In genomic region chr7:82598958-82599357, GRCh38 we compare ENCODE assay signal across 18 cellular contexts.
DNase-seq lines count a peak whose midpoint lies in the region; ATAC-seq and TF ChIP-seq lines count a peak whose summit lies in the region.
"Had no signal": no experiment of that assay in that cellular context is flagged by ENCODE, and none has a peak within 500 bp of the region (broad histone marks: within the 10 kb centered on the region; RNA-seq: fewer than 3 reads in every experiment).

No MANE protein-coding gene starts in this region.

- no CpG with 5 or more reads among the region's 1 CpG for WGBS in trophoblast cell (ENCODE audit: extremely low coverage, insufficient coverage, insufficient read length)

- H3K4me2 ChIP-seq in trophoblast cell (ENCODE audit: low read length) = no peak overlapping the region

- no peak overlapping the region for H3K9ac ChIP-seq in trophoblast cell (ENCODE audit: low read length)

- no peak overlapping the region for H2AK5ac ChIP-seq in trophoblast cell (ENCODE audit: low read length)

- in situ Hi-C loops in brain microvascular endothelial cell (cut with HindIII; ENCODE audit: low pct_ligation_motif_present, low sequenced_read_pairs) = no loop called here

- no peak overlapping the region for H3K18ac ChIP-seq in trophoblast cell (ENCODE audit: low read length)

- H3K79me1 ChIP-seq in trophoblast cell (ENCODE audit: low read length) = no peaks in the 10 kb centered on the region

- H3K23ac ChIP-seq in trophoblast cell (ENCODE audit: low read length) = no peak overlapping the region

- no peak overlapping the region for H4K91ac ChIP-seq in trophoblast cell (ENCODE audit: low read depth, low read length)

- H3K27me3 ChIP-seq in ACC112 (ENCODE audit: insufficient read depth, low read length) (no peaks in the 10 kb centered on the region), brain microvascular endothelial cell (replicated peaks) (no peaks in the 10 kb centered on the region), trophoblast cell (ENCODE audit: insufficient read depth, low read length) (no peaks in the 10 kb centered on the region)
- H3K27me3 ChIP-seq: transverse colon had no signal

- H4K12ac ChIP-seq in trophoblast cell (ENCODE audit: low read depth, low read length) = no peak overlapping the region

- H4K8ac ChIP-seq in trophoblast cell (ENCODE audit: low read depth, low read length) = no peak overlapping the region

- H3K36me3 ChIP-seq in ACC112 (ENCODE audit: insufficient read depth, low read length) (no peaks in the 10 kb centered on the region), brain microvascular endothelial cell (replicated peaks) (no peaks in the 10 kb centered on the region), trophoblast cell (ENCODE audit: control insufficient read depth in 1 of 2, insufficient read depth in 2 of 2, low read length in 2 of 2) (no peaks in the 10 kb centered on the region)
- H3K36me3 ChIP-seq: transverse colon had no signal

- H3K4me1 ChIP-seq in ACC112 (ENCODE audit: control insufficient read depth, insufficient read depth, low read length, unreplicated experiment) (peaks cover 16% of the 10 kb centered on the region), trophoblast cell (ENCODE audit: control insufficient read depth in 1 of 2, insufficient read depth in 2 of 2, low read length in 2 of 2) (no peaks in the 10 kb centered on the region)
- H3K4me1 ChIP-seq: transverse colon had no signal

- H2BK12ac ChIP-seq in trophoblast cell (ENCODE audit: low read length) = no peak overlapping the region

- H2AFZ ChIP-seq in ACC112 (ENCODE audit: low read length, unreplicated experiment) = no peak overlapping the region
- no peak overlapping the region for H2AFZ ChIP-seq in trophoblast cell (ENCODE audit: insufficient read depth, low read length, poor library complexity)

- no peak for ATAC-seq in GM19452 (IDR thresholded peaks at IDR 0.05; ENCODE audit: unreplicated experiment)
- ATAC-seq: activated T-cell treated with anti-CD3 and anti-CD28 coated beads, Interleukin-2, amount 50 U/mL, for 72 hours; left cardiac atrium; stimulated activated effector memory CD8-positive, alpha-beta T cell treated with anti-CD3 and anti-CD28 coated beads, Interleukin-12 subunit alpha, Interleukin-12 subunit beta, amount 100 ng/mL, for 72 hours had no signal

- DNase-seq in H4 (ENCODE audit: low spot score) (peak; percentile 21), brain microvascular endothelial cell (peak; percentile 69), iris pigment epithelial cell (ENCODE audit: low read depth) (peak; percentile 92), DMS79 (lab: John Stamatoyannopoulos, UW) (no peak), DMS53 treated with DMSO at 0.1 percent for 48 hours (lab: John Stamatoyannopoulos, UW; ENCODE audit: unreplicated experiment) (no peak), trophoblast cell (no peak)
- DNase-seq: activated CD4-positive, alpha-beta memory T cell treated with anti-CD3 and anti-CD28 coated beads for 36 hours; activated naive CD8-positive, alpha-beta T cell treated with anti-CD3 and anti-CD28 coated beads, Interleukin-2, amount 10 ng/mL, durations not matched to agents 7 days and 5 days; activated T-cell treated with anti-CD3 and anti-CD28 coated beads, Interleukin-2, amount 50 U/mL, for 72 hours; left cardiac atrium; NCI-H187 treated with DMSO at 0.1 percent for 48 hours; NCI-H748 treated with DMSO at 0.1 percent for 48 hours; occipital lobe; SW 1271; transverse colon had no signal

- no peak overlapping the region for H2BK120ac ChIP-seq in trophoblast cell (ENCODE audit: insufficient read depth, low read length, poor library complexity)

- no peak overlapping the region for H3K4ac ChIP-seq in trophoblast cell (ENCODE audit: low read depth, low read length)

- TF ChIP-seq CTCF in brain microvascular endothelial cell (IDR thresholded peaks at IDR 0.05; ENCODE audit: low read depth, low read length, missing control alignments) = no peak

- no peaks in the 10 kb centered on the region for H3K9me3 ChIP-seq in trophoblast cell (ENCODE audit: insufficient read depth, low read depth, low read length)
- H3K9me3 ChIP-seq: transverse colon had no signal

- H3K79me2 ChIP-seq in ACC112 (ENCODE audit: control insufficient read depth, insufficient read depth, low read length, unreplicated experiment) (no peaks in the 10 kb centered on the region), trophoblast cell (ENCODE audit: control insufficient read depth, insufficient read depth, low read length, poor library complexity) (no peaks in the 10 kb centered on the region)

- no peak overlapping the region for H2BK5ac ChIP-seq in trophoblast cell (ENCODE audit: low read depth, low read length, poor library complexity)

- H3K27ac ChIP-seq in ACC112 (ENCODE audit: low read depth, low read length) (0 out of 2 replicates have a peak overlapping the region, but pooled peaks have one; percentile 21), brain microvascular endothelial cell (peak overlapping the region; percentile 47), trophoblast cell (ENCODE audit: low read depth, low read length) (no peak overlapping the region)
- H3K27ac ChIP-seq: transverse colon had no signal

- H3K14ac ChIP-seq in trophoblast cell (ENCODE audit: low read length) = no peak overlapping the region

- H3K4me3 ChIP-seq in ACC112 (ENCODE audit: low read depth, low read length) = no peak overlapping the region
- H3K4me3 ChIP-seq in brain microvascular endothelial cell (ENCODE audit: low read depth, low read length) = no peak overlapping the region
- H3K4me3 ChIP-seq in trophoblast cell (ENCODE audit: low read depth, low read length) = no peak overlapping the region
- H3K4me3 ChIP-seq: transverse colon had no signal

Comparison
In these comparisons a context has a peak if more than half of its experiments do, and no peak if none do; other contexts are left out.
1. DNase-seq: peak in H4 (single experiment), brain microvascular endothelial cell (single experiment) and iris pigment epithelial cell (single experiment); none in DMS79 (single experiment), DMS53 treated with DMSO at 0.1 percent for 48 hours (single experiment) and trophoblast cell (0 of 2).